In the genomic region with DNA sequence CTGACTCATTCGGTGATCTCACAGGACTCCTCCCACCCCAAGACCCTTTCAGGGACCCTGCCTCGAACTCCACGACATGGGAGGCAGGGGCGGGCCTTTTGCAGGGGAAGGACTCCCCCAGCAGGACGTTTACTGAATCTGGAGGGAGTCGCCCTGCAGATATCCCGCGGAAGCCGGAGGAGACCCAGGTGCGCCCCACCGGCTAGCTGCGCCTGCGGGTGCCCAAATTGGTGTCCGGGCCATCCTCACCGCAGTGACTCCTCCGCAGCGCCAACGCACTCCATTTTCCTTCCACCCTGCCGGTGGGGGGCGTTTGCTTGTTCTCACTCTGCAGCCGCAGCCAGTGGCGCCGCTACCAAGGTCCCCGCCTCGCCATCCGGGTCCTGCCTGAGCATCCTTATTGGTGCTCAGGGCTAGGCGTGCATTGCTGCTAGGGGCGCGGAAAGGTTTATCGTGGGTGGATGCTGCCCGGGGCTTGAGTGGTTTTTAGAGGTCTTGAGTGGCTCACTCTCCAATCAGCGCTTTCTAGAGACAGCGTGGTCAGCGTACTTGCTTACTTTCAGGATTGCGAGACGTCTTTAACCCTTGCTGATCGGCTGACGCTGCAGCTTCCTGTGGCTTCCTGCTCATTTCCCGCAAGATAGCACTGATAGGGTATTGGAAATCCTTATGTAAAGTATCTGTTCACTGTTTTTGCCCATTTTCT, we compare ENCODE assay signal across 8 cellular contexts.
DNase-seq lines count a peak whose midpoint lies in the region; ATAC-seq, FAIRE-seq and TF ChIP-seq lines count a peak whose summit lies in the region.

No MANE protein-coding gene starts in this region.

- no peak for FAIRE-seq in frontal cortex (lab: Jason Lieb, UNC)

- ATAC-seq in CD8-positive, alpha-beta T cell, result peak; percentile 98
- peak; percentile 86 for ATAC-seq in GM19455 (IDR thresholded peaks at IDR 0.05; ENCODE audit: unreplicated experiment)
- ATAC-seq in HG03565 (IDR thresholded peaks at IDR 0.05; ENCODE audit: unreplicated experiment), result peak; percentile 89

- peak; percentile 35 for TF ChIP-seq CTCF in CD8-positive, alpha-beta T cell (IDR thresholded peaks at IDR 0.05)
- peak; percentile 40 for TF ChIP-seq CTCF in RWPE1 (conservative IDR thresholded peaks at IDR 0.05; ENCODE audit: low read depth)

- H3K4me3 Mint-ChIP-seq in CD8-positive, alpha-beta T cell, result peak overlapping the region; percentile 80

- intact Hi-C loops in CD8-positive, alpha-beta T cell (cut with DNase I, micrococcal nuclease), result no loop called here

- no peak overlapping the region for H3K27ac Mint-ChIP-seq in CD8-positive, alpha-beta T cell

- H3K36me3 ChIP-seq in CD8-positive, alpha-beta T cell (ENCODE audit: insufficient read depth, low read length), result no peaks in the 10 kb centered on the region

- H3K4me1 ChIP-seq in CD8-positive, alpha-beta T cell (ENCODE audit: insufficient read depth, low read length), result peaks cover 7% of the 10 kb centered on the region

- peaks cover 11% of the 10 kb centered on the region for H3K4me1 Mint-ChIP-seq in CD8-positive, alpha-beta T cell (ENCODE audit: low read depth)

- peak; percentile 55 to 84 (median 68) for DNase-seq in CD8-positive, alpha-beta T cell
- peak; percentile 45 for DNase-seq in RWPE1 (ENCODE audit: low spot score)
- DNase-seq in activated naive CD4-positive, alpha-beta T cell (lab: John Stamatoyannopoulos, UW), result peak in 3 of 4 experiments; percentile 15 to 67 (median 55)
- DNase-seq in frontal cortex (ENCODE audit: low spot score in 2 of 2), result peak; percentile 50 to 66
- peak in 55 of 56 donors; percentile 43 to 95 (median 84) for DNase-seq in nucleus accumbens (lab: John Stamatoyannopoulos, UW)
- peak; percentile 17 to 89 (median 75) for DNase-seq in substantia nigra (lab: John Stamatoyannopoulos, UW)

- no peaks in the 10 kb centered on the region for H3K9me3 ChIP-seq in CD8-positive, alpha-beta T cell (ENCODE audit: low read length)

- CTCF ChIA-PET in CD8-positive, alpha-beta T cell (lab: Charles Lee), result no interaction called here
- CTCF ChIA-PET in RWPE1 (lab: Yijun Ruan, JAX), result interaction anchor here (0.5 to 1.2 kb wide), 2 partner anchors 16 to 34 kb away, joined by 4 to 6 read pairs; no protein-coding TSS in a partner anchor

- peaks cover 12% of the 10 kb centered on the region for H3K27me3 Mint-ChIP-seq in CD8-positive, alpha-beta T cell (ENCODE audit: low read depth)

- peak overlapping the region; percentile 45 for H3K4me3 ChIP-seq in CD8-positive, alpha-beta T cell (ENCODE audit: low read depth, low read length)

- no peaks in the 10 kb centered on the region for H3K27me3 ChIP-seq in CD8-positive, alpha-beta T cell (ENCODE audit: insufficient read depth, low read length)

- H3K27ac ChIP-seq in CD8-positive, alpha-beta T cell (ENCODE audit: low read depth, low read length), result no peak overlapping the region
- no peak overlapping the region for H3K27ac ChIP-seq in RWPE1
- peak overlapping the region; percentile 69 for H3K27ac ChIP-seq in substantia nigra (ENCODE audit: low read depth, low read length, poor library complexity, severe bottlenecking)

- peaks cover 9% of the 10 kb centered on the region for H3K9me3 Mint-ChIP-seq in CD8-positive, alpha-beta T cell

- H3K36me3 Mint-ChIP-seq in CD8-positive, alpha-beta T cell, result no peaks in the 10 kb centered on the region

- POLR2A ChIA-PET in CD8-positive, alpha-beta T cell (lab: Charles Lee), result no interaction called here
- POLR2A ChIA-PET in RWPE1 (lab: Yijun Ruan, JAX; ENCODE audit: low non-redundant PET), result interaction anchor here (0.5 kb wide), 1 partner anchor 13 kb away, joined by 5 read pairs; no protein-coding TSS in a partner anchor
